1 cellular context compared by ENCODE assay signal in genomic region chr15:45585069-45585468, GRCh38.
TF ChIP-seq lines count a peak whose summit lies in the region.

No MANE protein-coding gene starts in this region.

TF ChIP-seq in K562, 482 proteins besides CTCF, POLR2A, EP300 and RAD21 (continued from another document):
- no peak for TF ChIP-seq TSHZ1 (CRISPR knock-in tag; IDR thresholded peaks at IDR 0.05)
- TF ChIP-seq ZNF75A (CRISPR knock-in tag; IDR thresholded peaks at IDR 0.05), result no peak
- no peak for TF ChIP-seq HDAC6 (IDR thresholded peaks at IDR 0.05; ENCODE audit: low read depth, low read length)
- no peak for TF ChIP-seq ZNF133 (CRISPR knock-in tag; IDR thresholded peaks at IDR 0.05)
